ENCODE assay signal across 34 cellular contexts in genomic region chr15:29204356-29204755, GRCh38.
"Had no signal": no experiment of that assay in that cellular context is flagged by ENCODE, and none has a peak within 500 bp of the region (broad histone marks: within the 10 kb centered on the region; RNA-seq: fewer than 3 reads in every experiment).

No MANE protein-coding gene starts in this region.

- H3K36me3 ChIP-seq: MG63 had no signal

- H3K27ac ChIP-seq: KMS-11 had no signal

- H3K4me3 ChIP-seq: MG63 had no signal

- DNase-seq: Karpas-422, Kasumi-1, KG1, MG63, MM.1S, MV-4-11, NCI-H1048, NCI-H1092, NCI-H1092 treated with DMSO at 0.1 percent for 48 hours, NCI-H1105, NCI-H1105 treated with DMSO at 0.1 percent for 48 hours, NCI-H1417, NCI-H1417 treated with DMSO at 0.1 percent for 48 hours, NCI-H1436, NCI-H1436 treated with DMSO at 0.1 percent for 48 hours, NCI-H146, NCI-H1694, NCI-H1694 treated with DMSO at 0.1 percent for 48 hours, NCI-H187, NCI-H187 treated with DMSO at 0.1 percent for 48 hours, NCI-H1930, NCI-H2029, NCI-H2029 treated with DMSO at 0.1 percent for 48 hours, NCI-H2081, NCI-H2081 treated with DMSO at 0.1 percent for 48 hours, NCI-H2107, NCI-H2171, NCI-H2171 treated with DMSO at 0.1 percent for 48 hours, NCI-H2227 treated with DMSO at 0.1 percent for 48 hours, NCI-H226, NCI-H345, NCI-H446, NCI-H446 treated with DMSO at 0.1 percent for 48 hours had no signal

- H3K9me3 ChIP-seq: MG63 had no signal

- H3K27me3 ChIP-seq: MG63 had no signal
